ENCODE assay signal across 14 cellular contexts in the genomic region with DNA sequence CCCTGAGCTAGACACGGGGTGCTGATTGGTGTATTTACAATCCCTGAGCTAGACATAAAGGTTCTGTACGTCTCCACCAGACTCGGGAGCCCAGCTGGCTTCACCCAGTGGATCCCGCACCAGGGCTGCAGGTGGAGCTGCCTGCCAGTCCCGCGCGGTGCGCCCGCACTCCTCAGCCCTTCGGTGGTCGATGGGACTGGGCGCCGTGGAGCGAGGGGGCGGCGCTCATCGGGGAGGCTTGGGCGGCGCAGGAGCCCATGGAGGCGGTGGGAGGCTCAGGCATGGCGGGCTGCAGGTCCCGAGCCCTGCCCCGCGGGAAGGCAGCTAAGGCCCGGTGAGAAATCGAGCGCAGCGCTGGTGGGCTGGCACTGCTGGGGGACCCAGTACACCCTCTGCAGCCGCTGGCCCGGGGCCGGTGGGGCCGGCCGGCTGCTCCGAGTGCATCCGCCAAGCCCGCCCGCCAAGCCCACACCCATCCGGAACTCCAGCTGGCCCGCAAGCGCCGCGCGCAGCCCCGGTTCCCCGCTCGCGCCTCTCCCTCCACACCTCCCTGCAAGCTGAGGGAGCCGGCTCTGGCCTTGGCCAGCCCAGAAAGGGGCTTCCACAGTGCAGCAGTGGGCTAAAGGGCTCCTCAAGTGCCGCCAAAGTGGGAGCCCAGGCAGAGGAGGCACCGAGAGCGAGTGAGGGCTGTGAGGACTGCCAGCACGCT. TPM values are rescaled to one million over a fixed set of nuclear protein-coding genes. Genes with fewer than 3 reads are reported as not detected.
"Had no signal": no experiment of that assay in that cellular context is flagged by ENCODE, and none has a peak within 500 bp of the region (broad histone marks: within the 10 kb centered on the region; RNA-seq: fewer than 3 reads in every experiment).

No MANE protein-coding gene starts in this region.

RNA-seq across cellular contexts. Expression of a gene that starts 14.5 kb away (rescaled TPM):
- total RNA-seq: naive thymus-derived CD4-positive, alpha-beta T cell; natural killer cell treated with Interleukin-12 subunit alpha and Interleukin-12 subunit beta and Interleukin-15 and Interleukin-18, amount 100 ng/mL, for 72 hours; neural crest cell; osteocyte; progenitor cell of endocrine pancreas; psoas muscle; renal cortical epithelial cell; right cardiac atrium; right lobe of liver; smooth muscle cell; spleen; transverse colon; upper lobe of right lung; urinary bladder had no signal
- polyA plus RNA-seq: naive thymus-derived CD4-positive, alpha-beta T cell; smooth muscle cell; spleen; urinary bladder had no signal
